1 cellular context compared by ENCODE assay signal in genomic region chr4:72169861-72170260, GRCh38.
TF ChIP-seq lines count a peak whose summit lies in the region.

No MANE protein-coding gene starts in this region.

TF ChIP-seq in SK-N-SH, 30 proteins besides CTCF, POLR2A, EP300 and RAD21 (continued from another document):
- no peak for TF ChIP-seq REST (IDR thresholded peaks at IDR 0.05; ENCODE audit: low read depth, low read length)
